In the genomic region with DNA sequence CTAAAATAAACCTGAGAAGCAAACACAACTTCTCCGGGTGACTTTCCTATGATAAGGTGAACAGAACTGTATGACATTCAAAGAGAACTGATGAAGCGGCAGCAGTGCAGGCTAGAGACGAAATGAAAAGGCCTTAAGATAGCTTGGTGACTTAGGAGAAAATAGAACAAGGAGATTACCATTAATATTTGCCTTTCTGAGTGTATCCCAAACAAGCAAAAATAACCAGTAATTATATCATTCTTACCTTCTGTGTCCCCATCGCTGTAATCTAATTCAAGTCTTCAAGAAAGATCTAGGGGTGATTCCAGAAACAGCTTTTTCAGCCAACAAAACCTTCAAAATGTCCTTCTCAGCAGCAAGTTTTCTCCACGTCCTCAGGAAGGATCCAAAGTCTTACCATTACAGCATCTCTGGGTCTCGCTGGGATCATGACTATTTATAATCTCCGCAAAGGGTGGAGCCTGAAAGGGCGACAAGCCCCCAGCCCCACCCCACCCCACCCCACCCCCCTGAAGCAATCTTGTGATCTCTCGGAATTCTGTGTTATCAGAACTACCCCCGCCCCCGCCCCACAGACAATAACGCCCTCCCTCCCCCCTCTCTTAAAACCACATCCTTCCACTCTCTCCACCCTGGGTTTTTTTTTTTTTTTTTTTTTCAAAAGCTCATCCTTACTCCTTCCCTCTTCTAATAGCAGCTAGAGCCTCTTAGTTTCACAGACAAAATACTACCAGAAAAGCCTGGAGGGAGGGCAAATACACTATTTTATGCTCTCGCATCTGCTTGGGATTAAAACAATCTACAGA, we compare ENCODE assay signal across 1 cellular context.
TF ChIP-seq lines count a peak whose summit lies in the region.

A gene (minus strand): TSS at position 415 of the 809 bp plus-strand sequence. CDS start 153 bp downstream, at position 262.

TF ChIP-seq in PFSK-1, 5 proteins besides CTCF, POLR2A, EP300 and RAD21 (continued from another document):
- TF ChIP-seq, protein P1, sequence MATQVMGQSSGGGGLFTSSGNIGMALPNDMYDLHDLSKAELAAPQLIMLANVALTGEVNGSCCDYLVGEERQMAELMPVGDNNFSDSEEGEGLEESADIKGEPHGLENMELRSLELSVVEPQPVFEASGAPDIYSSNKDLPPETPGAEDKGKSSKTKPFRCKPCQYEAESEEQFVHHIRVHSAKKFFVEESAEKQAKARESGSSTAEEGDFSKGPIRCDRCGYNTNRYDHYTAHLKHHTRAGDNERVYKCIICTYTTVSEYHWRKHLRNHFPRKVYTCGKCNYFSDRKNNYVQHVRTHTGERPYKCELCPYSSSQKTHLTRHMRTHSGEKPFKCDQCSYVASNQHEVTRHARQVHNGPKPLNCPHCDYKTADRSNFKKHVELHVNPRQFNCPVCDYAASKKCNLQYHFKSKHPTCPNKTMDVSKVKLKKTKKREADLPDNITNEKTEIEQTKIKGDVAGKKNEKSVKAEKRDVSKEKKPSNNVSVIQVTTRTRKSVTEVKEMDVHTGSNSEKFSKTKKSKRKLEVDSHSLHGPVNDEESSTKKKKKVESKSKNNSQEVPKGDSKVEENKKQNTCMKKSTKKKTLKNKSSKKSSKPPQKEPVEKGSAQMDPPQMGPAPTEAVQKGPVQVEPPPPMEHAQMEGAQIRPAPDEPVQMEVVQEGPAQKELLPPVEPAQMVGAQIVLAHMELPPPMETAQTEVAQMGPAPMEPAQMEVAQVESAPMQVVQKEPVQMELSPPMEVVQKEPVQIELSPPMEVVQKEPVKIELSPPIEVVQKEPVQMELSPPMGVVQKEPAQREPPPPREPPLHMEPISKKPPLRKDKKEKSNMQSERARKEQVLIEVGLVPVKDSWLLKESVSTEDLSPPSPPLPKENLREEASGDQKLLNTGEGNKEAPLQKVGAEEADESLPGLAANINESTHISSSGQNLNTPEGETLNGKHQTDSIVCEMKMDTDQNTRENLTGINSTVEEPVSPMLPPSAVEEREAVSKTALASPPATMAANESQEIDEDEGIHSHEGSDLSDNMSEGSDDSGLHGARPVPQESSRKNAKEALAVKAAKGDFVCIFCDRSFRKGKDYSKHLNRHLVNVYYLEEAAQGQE (IDR thresholded peaks at IDR 0.05; ENCODE audit: insufficient read depth in 1 of 2, low read depth in 2 of 2, low read length in 2 of 2), result no peak
